In the genomic region with DNA sequence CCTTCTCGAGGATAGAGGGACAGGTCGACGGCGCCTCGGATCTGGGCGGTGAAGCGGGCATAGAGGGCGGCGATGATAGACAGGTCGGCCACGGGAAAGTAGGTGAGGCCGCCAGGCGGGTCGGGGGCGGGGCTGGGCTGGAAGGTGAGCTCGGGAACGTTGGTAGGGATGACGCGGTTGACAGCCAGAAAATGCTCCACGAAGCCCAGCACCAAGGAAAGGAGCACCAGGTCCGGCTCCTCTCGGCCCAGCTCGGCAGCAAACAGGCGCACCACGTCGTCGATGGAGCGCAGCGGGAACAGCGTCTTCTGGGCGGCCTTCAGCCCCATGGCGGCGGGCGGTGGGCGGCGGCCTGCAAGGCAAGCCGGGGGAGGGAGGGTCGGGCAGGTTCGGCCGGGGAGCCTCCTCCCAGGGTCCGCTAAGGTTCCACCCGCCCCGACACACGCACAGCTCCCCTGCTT, we compare ENCODE assay signal across 8 cellular contexts. TPM values are rescaled to one million over a fixed set of nuclear protein-coding genes. Genes with fewer than 3 reads are reported as not detected.
DNase-seq lines count a peak whose midpoint lies in the region; FAIRE-seq and TF ChIP-seq lines count a peak whose summit lies in the region.

No MANE protein-coding gene starts in this region.

- H3K4me3 Mint-ChIP-seq in stimulated activated naive CD8-positive, alpha-beta T cell treated with anti-CD3 and anti-CD28 coated beads, Interleukin-15, Interleukin-2, amounts not matched to agents 100 ng/mL and 50 ng/mL, for 24 hours = peak overlapping the region; percentile 89

- H3K27ac Mint-ChIP-seq in stimulated activated naive CD8-positive, alpha-beta T cell treated with anti-CD3 and anti-CD28 coated beads, Interleukin-15, Interleukin-2, amounts not matched to agents 100 ng/mL and 50 ng/mL, for 24 hours = peak overlapping the region; percentile 92

- FAIRE-seq in bronchial epithelial cell (lab: Jason Lieb, UNC) = no peak

- peaks cover 13% of the 10 kb centered on the region for H3K36me3 Mint-ChIP-seq in stimulated activated naive CD8-positive, alpha-beta T cell treated with anti-CD3 and anti-CD28 coated beads, Interleukin-15, Interleukin-2, amounts not matched to agents 100 ng/mL and 50 ng/mL, for 24 hours (ENCODE audit: low read depth)

- H3K27me3 Mint-ChIP-seq in stimulated activated naive CD8-positive, alpha-beta T cell treated with anti-CD3 and anti-CD28 coated beads, Interleukin-15, Interleukin-2, amounts not matched to agents 100 ng/mL and 50 ng/mL, for 24 hours = no peaks in the 10 kb centered on the region

- no peaks in the 10 kb centered on the region for H3K9me3 Mint-ChIP-seq in stimulated activated naive CD8-positive, alpha-beta T cell treated with anti-CD3 and anti-CD28 coated beads, Interleukin-15, Interleukin-2, amounts not matched to agents 100 ng/mL and 50 ng/mL, for 24 hours

- DNase-seq in NCI-H82 (lab: John Stamatoyannopoulos, UW) (peak; percentile 37), NCI-H82 treated with DMSO at 0.1 percent for 48 hours (lab: John Stamatoyannopoulos, UW; ENCODE audit: unreplicated experiment) (no peak), NCI-H510A treated with DMSO at 0.1 percent for 48 hours (lab: John Stamatoyannopoulos, UW) (peak; percentile 34), bronchial epithelial cell (ENCODE audit: low read depth) (peak; percentile 60), NOMO-1 treated with DMSO at 0.1 percent for 48 hours (lab: John Stamatoyannopoulos, UW; ENCODE audit: unreplicated experiment) (no peak), kidney glomerular epithelial cell (lab: John Stamatoyannopoulos, UW) (no peak)

- TF ChIP-seq CTCF in bronchial epithelial cell (IDR thresholded peaks at IDR 0.05; ENCODE audit: insufficient read depth, low read length, severe bottlenecking) = no peak

- peak overlapping the region; percentile 87 for H3K4me3 ChIP-seq in bronchial epithelial cell (ENCODE audit: low read depth, low read length)

- peaks cover 22% of the 10 kb centered on the region for H3K4me1 Mint-ChIP-seq in stimulated activated naive CD8-positive, alpha-beta T cell treated with anti-CD3 and anti-CD28 coated beads, Interleukin-15, Interleukin-2, amounts not matched to agents 100 ng/mL and 50 ng/mL, for 24 hours (ENCODE audit: low read depth)

- H3K27me3 ChIP-seq in bronchial epithelial cell (ENCODE audit: control insufficient read depth, insufficient read depth, low read length) = no peaks in the 10 kb centered on the region
- no peaks in the 10 kb centered on the region for H3K27me3 ChIP-seq in layer of hippocampus (ENCODE audit: control insufficient read depth, insufficient read depth, low read length)

- peak overlapping the region; percentile 68 for H3K27ac ChIP-seq in layer of hippocampus (ENCODE audit: low read depth, low read length)

- H3K36me3 ChIP-seq in bronchial epithelial cell (ENCODE audit: control insufficient read depth, insufficient read depth, low read length) = peaks cover 8% of the 10 kb centered on the region

RNA-seq across cellular contexts. Expression of gene MEN1, which starts 0.5 kb away (rescaled TPM):
- 5.5 and 8.3 TPM in 2 replicates for total RNA-seq in bronchial epithelial cell

RNA-seq across cellular contexts. Expression of gene MAP4K2, which starts 6.8 kb away (rescaled TPM):
- total RNA-seq in bronchial epithelial cell = 6.8 and 7.0 TPM in 2 replicates

RNA-seq across cellular contexts. Expression of gene SF1, which starts 31.5 kb away (rescaled TPM):
- 44.5 and 59.3 TPM in 2 replicates for total RNA-seq in bronchial epithelial cell

RNA-seq across cellular contexts. Expression of gene CDC42BPG, which starts 34.6 kb away (rescaled TPM):
- 16.6 and 23.0 TPM in 2 replicates for total RNA-seq in bronchial epithelial cell

RNA-seq across cellular contexts. Expression of gene PYGM, which starts 50.0 kb away (rescaled TPM):
- 0.26 and 0.51 TPM in 2 replicates for total RNA-seq in bronchial epithelial cell

Comparison
In these comparisons a context has a peak if more than half of its experiments do, and no peak if none do; other contexts are left out.
1. DNase-seq: peak in NCI-H82 (single experiment), NCI-H510A treated with DMSO at 0.1 percent for 48 hours (single experiment) and bronchial epithelial cell (single experiment); none in NCI-H82 treated with DMSO at 0.1 percent for 48 hours (single experiment), NOMO-1 treated with DMSO at 0.1 percent for 48 hours (single experiment) and kidney glomerular epithelial cell (single experiment).